In genomic region chr14:97331526-97331925, GRCh38 we compare ENCODE assay signal across 17 cellular contexts.
"Had no signal": no experiment of that assay in that cellular context is flagged by ENCODE, and none has a peak within 500 bp of the region (broad histone marks: within the 10 kb centered on the region; RNA-seq: fewer than 3 reads in every experiment).

No MANE protein-coding gene starts in this region.

- H3K4me3 ChIP-seq: psoas muscle, sigmoid colon, SK-N-MC, testis had no signal

- H3K36me3 Mint-ChIP-seq: natural killer cell treated with Interleukin-12 subunit alpha and Interleukin-12 subunit beta and Interleukin-15 and Interleukin-18, amount 100 ng/mL, for 72 hours; WTC11 had no signal

- H3K27ac Mint-ChIP-seq: activated T-helper 2 cell treated with anti-CD3 and anti-CD28 coated beads, Interferon-gamma antibody, Interleukin-2, Interleukin-4, amounts not matched to agents 10 μg/mL and 5 μg/mL and 100 μg/mL, durations not matched to agents 14 hours and 24 hours and 36 hours; natural killer cell treated with Interleukin-12 subunit alpha and Interleukin-12 subunit beta and Interleukin-15 and Interleukin-18, amount 100 ng/mL, for 72 hours; WTC11 had no signal

- H3K4me3 Mint-ChIP-seq: natural killer cell treated with Interleukin-12 subunit alpha and Interleukin-12 subunit beta and Interleukin-15 and Interleukin-18, amount 100 ng/mL, for 72 hours; WTC11 had no signal

- H3K9me3 Mint-ChIP-seq: natural killer cell treated with Interleukin-12 subunit alpha and Interleukin-12 subunit beta and Interleukin-15 and Interleukin-18, amount 100 ng/mL, for 72 hours had no signal

- H3K36me3 ChIP-seq: sigmoid colon had no signal

- H3K27me3 ChIP-seq: sigmoid colon, testis had no signal

- H3K9me3 ChIP-seq: psoas muscle, sigmoid colon, testis had no signal

- H3K4me1 ChIP-seq: psoas muscle, sigmoid colon had no signal

- DNase-seq: activated CD8-positive, alpha-beta memory T cell treated with anti-CD3 and anti-CD28 coated beads, Interleukin-2, amount 50 U/mL, for 4 hours; caudate nucleus; cortex of kidney; effector CD8-positive, alpha-beta T cell; foreskin melanocyte; head of caudate nucleus; mammary epithelial cell; occipital lobe; psoas muscle; sigmoid colon; stimulated activated CD4-positive, alpha-beta T cell treated with anti-CD3 and anti-CD28 coated beads, Interleukin-2, amount 100 ng/mL, for 24 hours; T-helper 1 cell; testis had no signal

- ATAC-seq: natural killer cell treated with Interleukin-12 subunit alpha and Interleukin-12 subunit beta and Interleukin-15 and Interleukin-18, amount 100 ng/mL, for 72 hours; psoas muscle; WTC11 had no signal

- H3K27ac ChIP-seq: psoas muscle, sigmoid colon, SK-N-MC, testis had no signal
